ENCODE assay signal across 8 cellular contexts in the genomic region with DNA sequence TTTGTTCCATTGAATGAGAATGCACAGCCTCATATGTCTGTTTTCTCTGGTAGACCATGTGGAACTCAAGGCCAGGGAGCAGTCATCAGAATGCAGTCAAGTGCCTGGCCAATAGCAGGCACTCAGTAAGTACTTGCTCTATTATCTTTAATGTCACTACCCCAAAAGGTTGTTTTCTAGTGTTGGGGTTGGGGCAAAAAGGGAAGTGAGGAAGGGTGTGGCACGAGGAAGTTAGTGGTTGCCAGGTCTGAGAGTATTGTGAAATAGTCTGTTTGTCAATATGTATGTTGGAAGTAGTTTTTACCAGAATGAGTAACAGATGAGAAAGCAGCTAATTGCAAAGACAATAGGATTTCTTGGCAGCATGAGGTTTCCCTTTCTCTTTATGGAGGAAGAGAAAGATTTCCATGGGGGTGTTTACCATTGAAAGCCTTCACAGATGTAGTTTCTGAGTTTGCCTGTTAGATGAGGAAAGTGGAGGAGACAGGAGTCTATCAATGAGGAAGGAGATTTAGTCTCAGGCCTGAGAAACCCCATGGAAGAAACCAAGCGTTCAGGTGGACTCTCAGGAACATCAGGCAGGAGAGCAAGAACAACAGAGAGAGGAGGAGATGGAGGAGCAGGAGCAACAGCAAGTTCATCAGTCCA. TPM values are rescaled to one million over a fixed set of nuclear protein-coding genes. Genes with fewer than 3 reads are reported as not detected.
DNase-seq lines count a peak whose midpoint lies in the region; ATAC-seq and TF ChIP-seq lines count a peak whose summit lies in the region.

No MANE protein-coding gene starts in this region.

- peaks cover 52% of the 10 kb centered on the region for H3K4me1 Mint-ChIP-seq in nephron progenitor cell

- no peaks in the 10 kb centered on the region for H3K9me3 Mint-ChIP-seq in nephron progenitor cell

- TF ChIP-seq CTCF in right atrium auricular region (IDR thresholded peaks at IDR 0.05) (no peak), coronary artery (IDR thresholded peaks at IDR 0.05) (no peak), nephron progenitor cell (IDR thresholded peaks at IDR 0.05) (no peak)

- H3K36me3 ChIP-seq in right atrium auricular region, result no peaks in the 10 kb centered on the region

- H3K36me3 Mint-ChIP-seq in nephron progenitor cell (ENCODE audit: low read depth), result no peaks in the 10 kb centered on the region

- peaks cover 4% of the 10 kb centered on the region for H3K27me3 Mint-ChIP-seq in nephron progenitor cell (ENCODE audit: low read depth, poor library complexity)

- no peak overlapping the region for H3K4me3 Mint-ChIP-seq in nephron progenitor cell

- H3K27ac ChIP-seq in right atrium auricular region (peak overlapping the region in 1 of 2 donors; percentile 37), coronary artery (peak overlapping the region in 1 of 2 donors; percentile 63)

- intact Hi-C loops in Right ventricle myocardium inferior (cut with DNase I), result loop anchor here (5.0 kb wide), 2 partner anchors 49 to 159 kb away; no protein-coding TSS in a partner anchor
- intact Hi-C loops in left cardiac atrium (cut with DNase I), result loop anchor here in 1 of 2 donors (5.0 kb wide), 1 partner anchor 134 kb away; no protein-coding TSS in a partner anchor

- no peaks in the 10 kb centered on the region for H3K9me3 ChIP-seq in right atrium auricular region

- peak; percentile 44 for ATAC-seq in Right ventricle myocardium inferior
- peak; percentile 71 for ATAC-seq in HG03175 (IDR thresholded peaks at IDR 0.05; ENCODE audit: unreplicated experiment)
- ATAC-seq in left cardiac atrium, result peak; percentile 42 to 57

- DNase-seq in Right ventricle myocardium inferior (ENCODE audit: missing footprints) (no peak), right atrium auricular region (ENCODE audit: low spot score) (no peak), T-helper 22 cell (ENCODE audit: low read depth) (peak; percentile 23), left cardiac atrium (no peak), coronary artery (ENCODE audit: low spot score) (no peak), nephron progenitor cell (no peak), iPS-NIHi11 (ENCODE audit: low spot score) (no peak)

- H3K4me1 ChIP-seq in right atrium auricular region, result peaks cover 0 to 10% of the 10 kb centered on the region in 2 donors

- no peak overlapping the region for H3K27ac Mint-ChIP-seq in nephron progenitor cell

- H3K4me3 ChIP-seq in right atrium auricular region (no peak overlapping the region), coronary artery (no peak overlapping the region)

- H3K27me3 ChIP-seq in right atrium auricular region, result no peaks in the 10 kb centered on the region

RNA-seq across cellular contexts. Expression of gene ARMH2, which starts 59.6 kb away (rescaled TPM):
- not detected for total RNA-seq in Right ventricle myocardium inferior
- not detected for total RNA-seq in right atrium auricular region
- not detected for total RNA-seq in left cardiac atrium
